ENCODE assay signal across 13 cellular contexts in the genomic region with DNA sequence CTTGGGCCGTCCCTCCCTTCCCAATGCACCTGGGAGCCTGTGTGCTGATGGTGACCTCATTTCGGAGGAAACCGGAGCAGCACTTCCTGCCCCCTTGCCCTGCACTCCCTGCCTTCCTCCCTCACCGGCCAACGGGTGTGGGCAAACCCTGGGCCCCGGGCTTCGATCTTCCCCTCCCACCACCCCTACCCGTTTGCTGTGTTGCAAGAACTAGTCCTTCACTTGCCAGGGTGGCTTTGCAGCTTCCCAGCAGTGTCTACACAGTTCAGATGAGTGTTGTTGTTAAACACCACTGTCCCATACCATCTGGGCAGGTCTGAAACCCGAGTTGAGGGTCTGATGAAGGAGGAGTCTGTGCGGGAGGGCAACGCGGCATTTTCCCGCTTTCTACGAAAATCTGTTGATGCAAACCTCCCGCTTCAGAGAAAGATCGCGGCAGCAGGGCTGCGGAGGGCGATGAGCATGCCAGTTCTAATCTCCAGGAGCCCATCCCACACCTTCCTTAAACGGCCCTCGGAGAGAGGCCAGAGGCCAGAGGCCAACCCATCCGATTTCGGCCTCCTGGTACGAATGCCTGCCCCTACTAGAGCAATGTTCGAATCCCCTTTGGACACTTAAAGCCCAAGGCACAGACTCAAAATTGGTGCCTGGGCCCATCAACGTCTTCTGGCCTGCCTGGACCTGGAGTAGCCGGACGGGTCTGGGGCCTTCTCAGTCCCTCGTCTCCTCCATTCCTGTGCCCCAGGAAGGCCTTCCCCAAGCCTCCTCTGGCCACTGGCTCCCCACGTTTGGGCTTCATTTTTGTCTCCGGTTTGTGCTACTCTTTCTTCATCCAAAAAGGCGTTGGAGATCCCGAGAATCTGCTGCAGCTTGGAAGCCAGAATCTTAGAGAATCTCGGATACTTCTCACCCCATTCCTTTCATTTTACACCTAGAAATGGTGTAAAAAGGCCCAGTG. TPM values are rescaled to one million over a fixed set of nuclear protein-coding genes. Genes with fewer than 3 reads are reported as not detected.
A peak's percentile ranks its signal among the peaks of the same experiment; 100 is the strongest.
DNase-seq lines count a peak whose midpoint lies in the region; ATAC-seq, FAIRE-seq and TF ChIP-seq lines count a peak whose summit lies in the region.
"Had no signal": no experiment of that assay in that cellular context is flagged by ENCODE, and none has a peak within 500 bp of the region (broad histone marks: within the 10 kb centered on the region; RNA-seq: fewer than 3 reads in every experiment).

No MANE protein-coding gene starts in this region.

- no peaks in the 10 kb centered on the region for H3K9me2 ChIP-seq in OCI-LY7 (ENCODE audit: insufficient read depth, low read length)

- H4K20me1 ChIP-seq in keratinocyte (ENCODE audit: control insufficient read depth, extremely low read depth, insufficient read depth, low read length) (no peaks in the 10 kb centered on the region), OCI-LY7 (ENCODE audit: insufficient read depth, low read length) (no peaks in the 10 kb centered on the region)

- peaks cover 100% of the 10 kb centered on the region for H3K27me3 ChIP-seq in left ventricle myocardium inferior (ENCODE audit: low read depth)
- peaks cover 93% of the 10 kb centered on the region for H3K27me3 ChIP-seq in keratinocyte (ENCODE audit: control insufficient read depth, extremely low read depth, insufficient read depth, low read length)

- H3K36me3 ChIP-seq in left ventricle myocardium inferior = no peaks in the 10 kb centered on the region
- H3K36me3 ChIP-seq in keratinocyte (ENCODE audit: control insufficient read depth in 2 of 2, extremely low read depth in 1 of 2, insufficient read depth in 2 of 2, low read length in 2 of 2) = no peaks in the 10 kb centered on the region
- H3K36me3 ChIP-seq in OCI-LY7 (ENCODE audit: insufficient read depth, low read length) = no peaks in the 10 kb centered on the region

- TF ChIP-seq CTCF in left ventricle myocardium inferior (IDR thresholded peaks at IDR 0.05; ENCODE audit: borderline replicate concordance) (no peak), keratinocyte (optimal IDR thresholded peaks at IDR 0.05 in 1 of 3, IDR thresholded peaks at IDR 0.05 in 1 of 3, conservative IDR thresholded peaks at IDR 0.05 in 1 of 3; ENCODE audit: extremely low read depth in 1 of 3, insufficient read depth in 2 of 3, low read length in 3 of 3) (no peak), OCI-LY7 (conservative IDR thresholded peaks at IDR 0.05; ENCODE audit: low read length) (no peak)

- no peak for FAIRE-seq in keratinocyte (lab: Jason Lieb, UNC)
- FAIRE-seq: H54 had no signal

- H3K4me1 ChIP-seq in left ventricle myocardium inferior (peaks cover 24% of the 10 kb centered on the region), keratinocyte (ENCODE audit: control insufficient read depth, extremely low read depth, insufficient read depth, low read length) (no peaks in the 10 kb centered on the region), OCI-LY7 (ENCODE audit: insufficient read depth, low read length, poor library complexity, severe bottlenecking) (no peaks in the 10 kb centered on the region)

- CTCF ChIA-PET in OCI-LY7 (lab: Charles Lee; ENCODE audit: unreplicated experiment) = no interaction called here

- H3K27ac ChIP-seq in left ventricle myocardium inferior (replicated peaks) = no peak overlapping the region
- no peak overlapping the region for H3K27ac ChIP-seq in keratinocyte (ENCODE audit: control insufficient read depth, insufficient read depth, low read length)
- no peak overlapping the region for H3K27ac ChIP-seq in OCI-LY7 (ENCODE audit: low read depth, low read length, poor library complexity, severe bottlenecking)
- H3K27ac ChIP-seq: epithelial cell of prostate had no signal

- no peaks in the 10 kb centered on the region for H3K9me1 ChIP-seq in keratinocyte (ENCODE audit: control insufficient read depth, extremely low read depth, insufficient read depth, low read length)

- DNase-seq in left ventricle myocardium inferior (no peak), Right ventricle myocardium superior (no peak), astrocyte of the hippocampus (ENCODE audit: low read depth, low spot score) (peak; percentile 60), keratinocyte (ENCODE audit: low read depth, low spot score) (no peak), OCI-LY7 (ENCODE audit: low spot score) (no peak)
- no peak for DNase-seq in activated CD8-positive, alpha-beta memory T cell treated with anti-CD3 and anti-CD28 coated beads for 24 hours
- DNase-seq: DMS 273 treated with DMSO at 0.1 percent for 48 hours; naive thymus-derived CD4-positive, alpha-beta T cell; SW 1271 had no signal

- no peak for ATAC-seq in Right ventricle myocardium superior (ENCODE audit: poor library complexity)
- ATAC-seq in HG02884 (IDR thresholded peaks at IDR 0.05; ENCODE audit: unreplicated experiment) = no peak
- ATAC-seq in stimulated activated memory B cell treated with anti-CD40 and anti-IgM and Interleukin-4, amounts not matched to agents 10 μg/mL and 1 μg/mL and 100 μg/mL, for 72 hours = no peak
- ATAC-seq: naive thymus-derived CD4-positive, alpha-beta T cell had no signal

- H3K27me3 Mint-ChIP-seq in stimulated activated memory B cell treated with anti-CD40 and anti-IgM and Interleukin-4, amounts not matched to agents 10 μg/mL and 1 μg/mL and 100 μg/mL, for 72 hours = peaks cover 81% of the 10 kb centered on the region

- no peak overlapping the region for H3K27ac Mint-ChIP-seq in stimulated activated memory B cell treated with anti-CD40 and anti-IgM and Interleukin-4, amounts not matched to agents 10 μg/mL and 1 μg/mL and 100 μg/mL, for 72 hours

- dilution Hi-C loops in keratinocyte (cut with MboI; ENCODE audit: extremely low pct_ligation_motif_present, low sequenced_read_pairs) = no loop called here

- peaks cover 23% of the 10 kb centered on the region for H3K4me1 Mint-ChIP-seq in stimulated activated memory B cell treated with anti-CD40 and anti-IgM and Interleukin-4, amounts not matched to agents 10 μg/mL and 1 μg/mL and 100 μg/mL, for 72 hours

- no peak overlapping the region for H3K4me3 Mint-ChIP-seq in stimulated activated memory B cell treated with anti-CD40 and anti-IgM and Interleukin-4, amounts not matched to agents 10 μg/mL and 1 μg/mL and 100 μg/mL, for 72 hours

- H3K4me2 ChIP-seq in keratinocyte (ENCODE audit: control insufficient read depth, extremely low read depth, insufficient read depth, low read depth, low read length) (peak overlapping the region; percentile 63), OCI-LY7 (ENCODE audit: low read length) (no peak overlapping the region)

- H3K79me2 ChIP-seq in keratinocyte (ENCODE audit: control insufficient read depth, insufficient read depth, low read length) (no peaks in the 10 kb centered on the region), OCI-LY7 (ENCODE audit: insufficient read depth, low read depth, low read length) (no peaks in the 10 kb centered on the region)

- no peak overlapping the region for H2AFZ ChIP-seq in keratinocyte (ENCODE audit: control insufficient read depth, low read length)
- H2AFZ ChIP-seq in OCI-LY7 (ENCODE audit: low read length) = no peak overlapping the region

- H3K9me3 ChIP-seq in left ventricle myocardium inferior (replicated peaks) = no peaks in the 10 kb centered on the region
- no peaks in the 10 kb centered on the region for H3K9me3 ChIP-seq in keratinocyte (ENCODE audit: control insufficient read depth, low read depth, low read length)
- no peaks in the 10 kb centered on the region for H3K9me3 ChIP-seq in OCI-LY7 (ENCODE audit: low read length)

- H3K4me3 ChIP-seq in left ventricle myocardium inferior (peak overlapping the region; percentile 54), keratinocyte (ENCODE audit: control insufficient read depth in 2 of 3, extremely low read depth in 1 of 3, insufficient read depth in 2 of 3, low read depth in 1 of 3, low read length in 3 of 3) (no peak overlapping the region), OCI-LY7 (ENCODE audit: low read depth, low read length, poor library complexity, severe bottlenecking) (no peak overlapping the region)

- POLR2A ChIA-PET in OCI-LY7 (lab: Charles Lee) = no interaction called here

- no peaks in the 10 kb centered on the region for H3K36me3 Mint-ChIP-seq in stimulated activated memory B cell treated with anti-CD40 and anti-IgM and Interleukin-4, amounts not matched to agents 10 μg/mL and 1 μg/mL and 100 μg/mL, for 72 hours

- H3K9me3 Mint-ChIP-seq in stimulated activated memory B cell treated with anti-CD40 and anti-IgM and Interleukin-4, amounts not matched to agents 10 μg/mL and 1 μg/mL and 100 μg/mL, for 72 hours = no peaks in the 10 kb centered on the region

- no TSS peak for BruUV-seq in OCI-LY7 (replicated peaks; lab: Mats Ljungman, UMichigan)

- intact Hi-C loops in left ventricle myocardium inferior (cut with micrococcal nuclease) = no loop called here
- intact Hi-C loops in Right ventricle myocardium superior (cut with DNase I) = no loop called here
- intact Hi-C loops in OCI-LY7 (cut with micrococcal nuclease; ENCODE audit: unreplicated experiment) = no loop called here

- H3K9ac ChIP-seq in keratinocyte (ENCODE audit: control insufficient read depth, extremely low read depth, insufficient read depth, low read length) = no peak overlapping the region

RNA-seq across cellular contexts. Expression of a gene that starts 35.8 kb away (rescaled TPM):
- total RNA-seq in left ventricle myocardium inferior (31.1 TPM), Right ventricle myocardium superior (36.9 TPM), OCI-LY7 (2022) (91.6 and 93.7 TPM in 2 replicates)
- polyA plus RNA-seq in keratinocyte = 27.3 to 40.4 TPM (median 29.6 TPM) in 3 replicates
- polyA plus RNA-seq in keratinocyte (2011; ENCODE audit: low read depth) = 43.8 TPM
- 16.4 and 19.9 TPM in 2 replicates for polyA plus RNA-seq in keratinocyte (2011; cell fraction: cytosol; rRNA removed)
- 118 and 119 TPM in 2 replicates for polyA plus RNA-seq in keratinocyte (2011; cell fraction: nucleus; rRNA removed)
- polyA plus RNA-seq in keratinocyte (2012; ENCODE audit: low replicate concordance) = 38.1 and 46.6 TPM in 2 replicates
- polyA minus RNA-seq in keratinocyte = 23.5 to 66.7 TPM (median 34.2 TPM) in 3 replicates
- 27.0 TPM for polyA minus RNA-seq in keratinocyte (2011; cell fraction: cytosol; rRNA and poly(A)+ RNA removed)
- polyA minus RNA-seq in keratinocyte (2011; cell fraction: nucleus; rRNA and poly(A)+ RNA removed) = 56.3 and 60.3 TPM in 2 replicates
- 78.3 and 80.2 TPM in 2 replicates for total RNA-seq in OCI-LY7 (2014; rRNA removed; shearing (Covaris generic))
